Comparison of ENCODE assay signal across 14 cellular contexts in genomic region chr14:91890291-91890749, GRCh38. TPM values are rescaled to one million over a fixed set of nuclear protein-coding genes. Genes with fewer than 3 reads are reported as not detected.
DNase-seq lines count a peak whose midpoint lies in the region; ATAC-seq and TF ChIP-seq lines count a peak whose summit lies in the region.
"Had no signal": no experiment of that assay in that cellular context is flagged by ENCODE, and none has a peak within 500 bp of the region (broad histone marks: within the 10 kb centered on the region; RNA-seq: fewer than 3 reads in every experiment).

No MANE protein-coding gene starts in this region.

- no peak for TF ChIP-seq CTCF in spleen (IDR thresholded peaks at IDR 0.05 in 8 of 11, conservative IDR thresholded peaks at IDR 0.05 in 3 of 11)

- 39% methylated on average over 5 of the region's 5 CpGs for WGBS in right cardiac atrium
- 20 to 32% (median 25%) methylated on average over 5 of the region's 5 CpGs for WGBS in spleen, 5 donors

- CTCF ChIA-PET in activated CD8-positive, alpha-beta T cell treated with anti-CD3 and anti-CD28 coated beads, Interleukin-2, amount 10 ng/mL, durations not matched to agents 7 days and 5 days (lab: Charles Lee) = interaction anchor here (1.0 to 3.9 kb wide), 3 partner anchors 7 to 174 kb away, joined by 4 to 11 read pairs (median 5); no protein-coding TSS in a partner anchor

- H3K4me1 ChIP-seq in right cardiac atrium (ENCODE audit: control insufficient read depth, insufficient read depth, low read length) (peaks cover 15% of the 10 kb centered on the region), spleen (peaks cover 10 to 58% (median 27%) of the 10 kb centered on the region in 6 donors)

- peak overlapping the region; percentile 48 for H3K4me3 Mint-ChIP-seq in activated CD8-positive, alpha-beta T cell treated with anti-CD3 and anti-CD28 coated beads, Interleukin-2, amount 10 ng/mL, durations not matched to agents 7 days and 5 days
- H3K4me3 Mint-ChIP-seq: neural crest cell had no signal

- H3K36me3 ChIP-seq in spleen = peaks cover 0 to 29% (median 0%) of the 10 kb centered on the region in 6 donors

- peak; percentile 50 for ATAC-seq in activated CD8-positive, alpha-beta T cell treated with anti-CD3 and anti-CD28 coated beads, Interleukin-2, amount 10 ng/mL, durations not matched to agents 7 days and 5 days
- ATAC-seq in right cardiac atrium (peak; percentile 4 to 5), GM19035 (IDR thresholded peaks at IDR 0.05; ENCODE audit: unreplicated experiment) (no peak), esophagus mucosa (no peak)

- H3K36me3 Mint-ChIP-seq in activated CD8-positive, alpha-beta T cell treated with anti-CD3 and anti-CD28 coated beads, Interleukin-2, amount 10 ng/mL, durations not matched to agents 7 days and 5 days (ENCODE audit: low read depth) = no peaks in the 10 kb centered on the region

- H3K27ac ChIP-seq in right cardiac atrium (ENCODE audit: low read length) (peak overlapping the region; percentile 48), spleen (peak overlapping the region in 6 of 8 donors; percentile 38 to 73 (median 69))
- H3K27ac ChIP-seq: 22Rv1 had no signal

- DNase-seq in NCI-H2196 (lab: John Stamatoyannopoulos, UW; ENCODE audit: unreplicated experiment) (peak; percentile 25), NCI-H2196 treated with DMSO at 0.1 percent for 48 hours (lab: John Stamatoyannopoulos, UW; ENCODE audit: unreplicated experiment) (no peak), right cardiac atrium (peak in 2 of 3 donors; percentile 66 to 71), spleen (no peak)
- peak; percentile 33 for DNase-seq in activated CD8-positive, alpha-beta T cell treated with anti-CD3 and anti-CD28 coated beads, Interleukin-2, amount 10 ng/mL, durations not matched to agents 7 days and 5 days
- DNase-seq in stimulated activated CD4-positive, alpha-beta T cell treated with anti-CD3 and anti-CD28 coated beads, Interleukin-4, amount 100 ng/mL, for 1 hour = no peak
- DNase-seq: activated gamma-delta T cell; NCI-H1694; stimulated activated CD4-positive, alpha-beta T cell treated with anti-CD3 and anti-CD28 coated beads, Interleukin-2, amount 100 ng/mL, for 24 hours had no signal

- H3K9me3 Mint-ChIP-seq in activated CD8-positive, alpha-beta T cell treated with anti-CD3 and anti-CD28 coated beads, Interleukin-2, amount 10 ng/mL, durations not matched to agents 7 days and 5 days (ENCODE audit: insufficient read depth) = no peaks in the 10 kb centered on the region
- H3K9me3 Mint-ChIP-seq: neural crest cell had no signal

- TF ChIP-seq POLR2A in spleen (IDR thresholded peaks at IDR 0.05) = no peak

- H3K27me3 Mint-ChIP-seq in activated CD8-positive, alpha-beta T cell treated with anti-CD3 and anti-CD28 coated beads, Interleukin-2, amount 10 ng/mL, durations not matched to agents 7 days and 5 days (ENCODE audit: low read depth) = no peaks in the 10 kb centered on the region

- H3K9me3 ChIP-seq in right cardiac atrium (ENCODE audit: control insufficient read depth, low read length) = no peaks in the 10 kb centered on the region
- no peaks in the 10 kb centered on the region for H3K9me3 ChIP-seq in spleen

- peaks cover 65% of the 10 kb centered on the region for H3K4me1 Mint-ChIP-seq in activated CD8-positive, alpha-beta T cell treated with anti-CD3 and anti-CD28 coated beads, Interleukin-2, amount 10 ng/mL, durations not matched to agents 7 days and 5 days (ENCODE audit: low read depth)

- H3K27me3 ChIP-seq in right cardiac atrium (ENCODE audit: control insufficient read depth, insufficient read depth) = no peaks in the 10 kb centered on the region
- no peaks in the 10 kb centered on the region for H3K27me3 ChIP-seq in spleen (replicated peaks in 1 of 7)

- intact Hi-C loops in right cardiac atrium (cut with DNase I) = no loop called here
- intact Hi-C loops in spleen (cut with DNase I; ENCODE audit: low total_unique reads) = no loop called here

- H3K4me3 ChIP-seq in right cardiac atrium (ENCODE audit: low read length) = no peak overlapping the region
- no peak overlapping the region for H3K4me3 ChIP-seq in spleen

- H3K27ac Mint-ChIP-seq in activated CD8-positive, alpha-beta T cell treated with anti-CD3 and anti-CD28 coated beads, Interleukin-2, amount 10 ng/mL, durations not matched to agents 7 days and 5 days = peak overlapping the region; percentile 86

- POLR2A ChIA-PET in activated CD8-positive, alpha-beta T cell treated with anti-CD3 and anti-CD28 coated beads, Interleukin-2, amount 10 ng/mL, durations not matched to agents 7 days and 5 days (lab: Charles Lee) = interaction anchor here (1.0 to 2.8 kb wide), 2 partner anchors 23 to 55 kb away, joined by 4 to 11 read pairs; partner anchors contain the start of gene TC2N

RNA-seq across cellular contexts. Expression of gene TC2N, which starts 23.0 kb away (rescaled TPM):
- total RNA-seq in activated CD8-positive, alpha-beta T cell treated with anti-CD3 and anti-CD28 coated beads, Interleukin-2, amount 10 ng/mL, durations not matched to agents 7 days and 5 days = 100 to 1,000 TPM; 119 to 120 TPM
- total RNA-seq in right cardiac atrium = 10 to 100 TPM in 3 of 4 donors, 1 to 10 TPM in 1; 8.6 to 17.4 (median 15.0) TPM
- polyA plus RNA-seq in right cardiac atrium = 7.1 TPM
- 10 to 100 TPM; 33.6 to 50.7 (median 41.6) TPM for total RNA-seq in spleen
- 1 to 10 TPM; 5.3 to 7.0 (median 5.6) TPM for polyA plus RNA-seq in spleen
- total RNA-seq in esophagus mucosa = 52.5 TPM
- total RNA-seq: HT1080, neural crest cell had no signal

RNA-seq across cellular contexts. Expression of gene FBLN5, which starts 57.2 kb away (rescaled TPM):
- total RNA-seq in activated CD8-positive, alpha-beta T cell treated with anti-CD3 and anti-CD28 coated beads, Interleukin-2, amount 10 ng/mL, durations not matched to agents 7 days and 5 days = 1 to 10 TPM; 1.6 to 2.6 TPM
- total RNA-seq in right cardiac atrium = 100 to 1,000 TPM in 3 of 4 donors, 10 to 100 TPM in 1; 99.7 to 173 (median 152) TPM
- polyA plus RNA-seq in right cardiac atrium = 122 TPM
- total RNA-seq in spleen = 100 to 1,000 TPM in 5 of 7 donors, 10 to 100 TPM in 2; 98.7 to 396 (median 225) TPM
- polyA plus RNA-seq in spleen = 10 to 100 TPM; 26.4 to 61.9 (median 48.2) TPM
- total RNA-seq in esophagus mucosa = 2.8 TPM

Comparison
In these comparisons a context has a peak if more than half of its experiments do, and no peak if none do; other contexts are left out.
1. DNase-seq: peak in NCI-H2196 (single experiment), activated CD8-positive, alpha-beta T cell treated with anti-CD3 and anti-CD28 coated beads, Interleukin-2, amount 10 ng/mL, durations not matched to agents 7 days and 5 days (single experiment) and right cardiac atrium (2 of 3); none in NCI-H2196 treated with DMSO at 0.1 percent for 48 hours (single experiment), spleen (single experiment) and stimulated activated CD4-positive, alpha-beta T cell treated with anti-CD3 and anti-CD28 coated beads, Interleukin-4, amount 100 ng/mL, for 1 hour (single experiment).
2. ATAC-seq: peak in activated CD8-positive, alpha-beta T cell treated with anti-CD3 and anti-CD28 coated beads, Interleukin-2, amount 10 ng/mL, durations not matched to agents 7 days and 5 days (single experiment) and right cardiac atrium (2 of 2); none in GM19035 (single experiment) and esophagus mucosa (single experiment).
3. RNA of gene FBLN5, which starts 57.2 kb away (total RNA-seq): 98.7 to 396 TPM in spleen and 99.7 to 173 TPM in right cardiac atrium; 2.8 TPM in esophagus mucosa (single experiment) and 1.6 to 2.6 TPM in activated CD8-positive, alpha-beta T cell treated with anti-CD3 and anti-CD28 coated beads, Interleukin-2, amount 10 ng/mL, durations not matched to agents 7 days and 5 days; every median in the first group is over 10 times any median in the second.